ENCODE assay signal across 8 cellular contexts in the genomic region with DNA sequence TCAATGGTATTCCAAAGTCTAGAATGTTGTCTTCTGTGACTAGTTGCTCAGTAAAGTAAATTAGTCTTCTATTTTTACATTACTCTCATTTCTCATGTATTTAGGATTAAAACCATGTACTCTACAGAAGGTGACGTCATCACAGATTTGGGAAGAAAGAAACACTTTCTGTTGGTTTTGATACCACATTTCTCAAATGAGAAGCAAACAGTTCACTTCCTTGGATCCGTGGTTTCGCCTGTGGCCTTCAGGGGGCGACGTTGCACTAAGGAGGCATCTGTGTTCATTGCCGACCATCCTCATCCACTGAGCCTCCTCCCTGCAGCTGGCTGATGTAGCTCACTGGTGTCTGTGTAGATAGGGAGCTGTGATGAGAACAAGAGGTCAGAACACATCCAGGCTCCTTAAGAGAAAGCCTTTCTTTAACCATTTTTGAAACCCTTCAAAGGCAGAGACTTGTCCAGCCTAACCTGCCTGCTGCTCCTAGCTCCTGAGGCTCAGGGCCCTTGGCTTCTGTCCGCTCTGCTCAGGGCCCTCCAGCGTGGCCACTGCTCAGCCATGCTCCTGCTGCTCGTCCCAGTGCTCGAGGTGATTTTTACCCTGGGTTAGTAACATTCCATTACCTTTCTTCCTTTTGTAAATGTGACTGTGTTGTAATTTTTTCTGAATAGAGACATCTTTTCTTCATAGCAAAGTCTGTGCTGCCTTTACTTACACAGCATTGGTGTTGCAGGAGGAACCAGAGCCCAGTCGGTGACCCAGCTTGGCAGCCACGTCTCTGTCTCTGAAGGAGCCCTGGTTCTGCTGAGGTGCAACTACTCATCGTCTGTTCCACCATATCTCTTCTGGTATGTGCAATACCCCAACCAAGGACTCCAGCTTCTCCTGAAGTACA.
DNase-seq lines count a peak whose midpoint lies in the region; ATAC-seq and TF ChIP-seq lines count a peak whose summit lies in the region.

No MANE protein-coding gene starts in this region.

- no peaks in the 10 kb centered on the region for H3K79me2 ChIP-seq in hepatocyte

- H3K9me2 ChIP-seq in hepatocyte (replicated peaks; ENCODE audit: insufficient read depth) = no peaks in the 10 kb centered on the region

- peak; percentile 33 for DNase-seq in ACHN
- DNase-seq in KG1 (lab: John Stamatoyannopoulos, UW) = peak; percentile 42
- peak; percentile 38 for DNase-seq in activated T-cell treated with anti-CD3 and anti-CD28 coated beads for 24 hours (ENCODE audit: low read depth)
- DNase-seq in hepatocyte (ENCODE audit: low spot score) = peak; percentile 12
- DNase-seq in stimulated activated naive CD8-positive, alpha-beta T cell treated with anti-CD3 and anti-CD28 coated beads, Interleukin-15, Interleukin-2, amounts not matched to agents 100 U/mL and 50 U/mL, for 24 hours = peak; percentile 60
- no peak for DNase-seq in mucosa of gallbladder (ENCODE audit: low spot score)

- 41% methylated on average over 13 of the region's 13 CpGs for WGBS in hepatocyte (ENCODE audit: low lambda C conversion rate, missing lambda C conversion rate)

- no peak overlapping the region for H3K27ac ChIP-seq in hepatocyte

- H3K4me1 ChIP-seq in hepatocyte (ENCODE audit: insufficient read depth) = no peaks in the 10 kb centered on the region

- no peak overlapping the region for H2AFZ ChIP-seq in hepatocyte

- H3K9me3 ChIP-seq in hepatocyte (ENCODE audit: low read depth) = no peaks in the 10 kb centered on the region

- peak; percentile 17 for TF ChIP-seq CTCF in hepatocyte (IDR thresholded peaks at IDR 0.05; ENCODE audit: poor library complexity)

- no peaks in the 10 kb centered on the region for H4K20me1 ChIP-seq in hepatocyte (ENCODE audit: insufficient read depth, poor library complexity, severe bottlenecking)

- no peak overlapping the region for H3K4me2 ChIP-seq in hepatocyte

- ATAC-seq in stimulated activated naive CD8-positive, alpha-beta T cell treated with anti-CD3 and anti-CD28 coated beads, Interleukin-15, Interleukin-2, amounts not matched to agents 100 U/mL and 50 U/mL, for 24 hours = peak; percentile 90
- no peak for ATAC-seq in HG02981 (IDR thresholded peaks at IDR 0.05; ENCODE audit: unreplicated experiment)
- ATAC-seq in GM21576 (IDR thresholded peaks at IDR 0.05; ENCODE audit: unreplicated experiment) = no peak

- H3K27me3 ChIP-seq in hepatocyte = peaks cover 3% of the 10 kb centered on the region

- no peak overlapping the region for H3K4me3 ChIP-seq in hepatocyte

- no peaks in the 10 kb centered on the region for H3K36me3 ChIP-seq in hepatocyte (replicated peaks; ENCODE audit: insufficient read depth, low read depth)

- in situ Hi-C loops in ACHN (cut with HindIII; ENCODE audit: low pct_ligation_motif_present, low pct_unique_long_range_greater_than_20kb, low sequenced_read_pairs) = no loop called here
